Comparison of ENCODE assay signal across 8 cellular contexts in genomic region chr7:1569833-1570632, GRCh38. TPM values are rescaled to one million over a fixed set of nuclear protein-coding genes. Genes with fewer than 3 reads are reported as not detected.
DNase-seq lines count a peak whose midpoint lies in the region; ATAC-seq lines count a peak whose summit lies in the region.

Gene PSMG3, minus strand, starts transcription at chr7:1570032. Its CDS starts 693 bp downstream, at chr7:1569339.

- in situ Hi-C loops in KBM-7 (cut with MboI; ENCODE audit: low pct_unique_long_range_greater_than_20kb, low sequenced_read_pairs), result no loop called here

- H3K27ac Mint-ChIP-seq in naive thymus-derived CD8-positive, alpha-beta T cell, result peak within 1 kb of the TSS; percentile 81 to 96 (median 93)
- peak within 1 kb of the TSS; percentile 94 for H3K27ac Mint-ChIP-seq in stimulated activated naive B cell treated with anti-CD40 and anti-IgM and Interleukin-4, amounts not matched to agents 10 μg/mL and 1 μg/mL and 100 μg/mL, for 72 hours

- peak within 1 kb of the TSS; percentile 78 to 91 (median 86) for H3K4me3 Mint-ChIP-seq in naive thymus-derived CD8-positive, alpha-beta T cell
- peak within 1 kb of the TSS; percentile 85 to 86 for H3K4me3 Mint-ChIP-seq in stimulated activated naive B cell treated with anti-CD40 and anti-IgM and Interleukin-4, amounts not matched to agents 10 μg/mL and 1 μg/mL and 100 μg/mL, for 72 hours

- no peaks in the 10 kb centered on the region for H3K9me3 Mint-ChIP-seq in naive thymus-derived CD8-positive, alpha-beta T cell
- no peaks in the 10 kb centered on the region for H3K9me3 Mint-ChIP-seq in stimulated activated naive B cell treated with anti-CD40 and anti-IgM and Interleukin-4, amounts not matched to agents 10 μg/mL and 1 μg/mL and 100 μg/mL, for 72 hours

- POLR2A ChIA-PET in naive thymus-derived CD8-positive, alpha-beta T cell (lab: Charles Lee), result interaction anchor here (0.5 to 1.8 kb wide), 10 partner anchors 10 to 988 kb away, joined by 3 to 7 read pairs (median 3); partner anchors contain the start of gene EIF3B

- peaks cover 0 to 30% (median 0%) of the 10 kb centered on the region in 3 donors for H3K36me3 Mint-ChIP-seq in naive thymus-derived CD8-positive, alpha-beta T cell
- H3K36me3 Mint-ChIP-seq in stimulated activated naive B cell treated with anti-CD40 and anti-IgM and Interleukin-4, amounts not matched to agents 10 μg/mL and 1 μg/mL and 100 μg/mL, for 72 hours, result peaks cover 30 to 49% of the 10 kb centered on the region in 2 donors

- ATAC-seq in GM21717 (IDR thresholded peaks at IDR 0.05; ENCODE audit: unreplicated experiment), result peak; percentile 80
- peak; percentile 91 to 94 for ATAC-seq in naive thymus-derived CD8-positive, alpha-beta T cell
- ATAC-seq in stimulated activated naive B cell treated with anti-CD40 and anti-IgM and Interleukin-4, amounts not matched to agents 10 μg/mL and 1 μg/mL and 100 μg/mL, for 72 hours (replicated peaks), result peak; percentile 95 to 96

- no peaks in the 10 kb centered on the region for H3K27me3 Mint-ChIP-seq in naive thymus-derived CD8-positive, alpha-beta T cell
- H3K27me3 Mint-ChIP-seq in stimulated activated naive B cell treated with anti-CD40 and anti-IgM and Interleukin-4, amounts not matched to agents 10 μg/mL and 1 μg/mL and 100 μg/mL, for 72 hours, result no peaks in the 10 kb centered on the region

- DNase-seq in DMS79 treated with DMSO at 0.1 percent for 48 hours (lab: John Stamatoyannopoulos, UW), result peak; percentile 61
- DNase-seq in KBM-7, result peak; percentile 85
- peak; percentile 92 for DNase-seq in RKO (ENCODE audit: low spot score)
- DNase-seq in activated T-helper 1 cell treated with Interleukin-2 at 50 U/mL for 16 hours (ENCODE audit: low read depth), result peak; percentile 83
- DNase-seq in fibroblast of gingiva (ENCODE audit: low read depth), result peak; percentile 91
- DNase-seq in naive thymus-derived CD8-positive, alpha-beta T cell, result peak; percentile 73 to 92 (median 86)
- DNase-seq in stimulated activated naive B cell treated with anti-CD40 and anti-IgM and Interleukin-4, amounts not matched to agents 10 μg/mL and 1 μg/mL and 100 μg/mL, for 72 hours, result peak; percentile 88

- H3K4me1 Mint-ChIP-seq in naive thymus-derived CD8-positive, alpha-beta T cell, result peaks cover 10 to 33% (median 30%) of the 10 kb centered on the region in 4 donors
- H3K4me1 Mint-ChIP-seq in stimulated activated naive B cell treated with anti-CD40 and anti-IgM and Interleukin-4, amounts not matched to agents 10 μg/mL and 1 μg/mL and 100 μg/mL, for 72 hours, result peaks cover 36 to 57% of the 10 kb centered on the region in 2 donors

RNA-seq across cellular contexts. Expression of gene PSMG3, which starts in this region (rescaled TPM):
- 10 to 100 TPM; 24.3 to 26.1 TPM for total RNA-seq in naive thymus-derived CD8-positive, alpha-beta T cell
- polyA plus RNA-seq in naive thymus-derived CD8-positive, alpha-beta T cell, result 10 to 100 TPM; 43.5 to 45.8 (median 45.4) TPM

Comparison
In these comparisons a context has a peak if more than half of its experiments do, and no peak if none do; other contexts are left out.
1. Peak in every context shown above with its lines: DNase-seq and ATAC-seq.